8 cellular contexts compared by ENCODE assay signal in genomic region chr12:6827982-6828670, GRCh38. TPM values are rescaled to one million over a fixed set of nuclear protein-coding genes. Genes with fewer than 3 reads are reported as not detected.
A peak's percentile ranks its signal among the peaks of the same experiment; 100 is the strongest.
DNase-seq lines count a peak whose midpoint lies in the region; ATAC-seq and TF ChIP-seq lines count a peak whose summit lies in the region.

TSS of gene P3H3 (plus strand) at chr12:6828407. CDS start at chr12:6828441, 34 bp downstream.

- TF ChIP-seq POLR2A in Peyer's patch (IDR thresholded peaks at IDR 0.05): no peak

- H3K4me1 Mint-ChIP-seq in stimulated activated naive CD8-positive, alpha-beta T cell treated with anti-CD3 and anti-CD28 coated beads, Interleukin-15, Interleukin-2, amounts not matched to agents 100 ng/mL and 50 ng/mL, for 24 hours (ENCODE audit: low read depth): peaks cover 18% of the 10 kb centered on the region

- POLR2A ChIA-PET in AG04449 (lab: Yijun Ruan, JAX): interaction anchor here (1.4 to 4.6 kb wide), 9 partner anchors 13 to 104 kb away, joined by 3 to 25 read pairs (median 14); partner anchors contain the start of genes CDCA3, COPS7A, GNB3 and MLF2

- H3K4me3 ChIP-seq in AG04449 (ENCODE audit: low read depth, low read length) (peak within 1 kb of the TSS; percentile 91), Peyer's patch (peak within 1 kb of the TSS; percentile 62 to 87 (median 70)), coronary artery (peak within 1 kb of the TSS; percentile 92)

- H3K27ac ChIP-seq in Peyer's patch (peak within 1 kb of the TSS; percentile 64 to 77 (median 70)), coronary artery (peak within 1 kb of the TSS; percentile 85 to 94)

- no peak for DNase-seq in AG04449 (ENCODE audit: low read depth, low spot score)
- peak; percentile 53 for DNase-seq in H4 (ENCODE audit: low spot score)
- peak in 2 of 3 donors; percentile 48 to 63 for DNase-seq in Peyer's patch
- DNase-seq in coronary artery (ENCODE audit: low spot score): no peak
- no peak for DNase-seq in left lobe of liver (ENCODE audit: low spot score)

- no peaks in the 10 kb centered on the region for H3K36me3 Mint-ChIP-seq in stimulated activated naive CD8-positive, alpha-beta T cell treated with anti-CD3 and anti-CD28 coated beads, Interleukin-15, Interleukin-2, amounts not matched to agents 100 ng/mL and 50 ng/mL, for 24 hours (ENCODE audit: low read depth)

- CTCF ChIA-PET in AG04449 (lab: Yijun Ruan, JAX): interaction anchor here (0.8 to 17.9 kb wide), 12 partner anchors 6 to 208 kb away, joined by 3 to 316 read pairs (median 44); partner anchors contain the start of genes CDCA3, GNB3, MLF2 and PTMS

- TF ChIP-seq CTCF in AG04449 (IDR thresholded peaks at IDR 0.05; ENCODE audit: insufficient read depth, low read length, missing control alignments): no peak
- peak in 1 of 6 experiments; percentile 29 for TF ChIP-seq CTCF in Peyer's patch (IDR thresholded peaks at IDR 0.05)
- TF ChIP-seq CTCF in coronary artery (IDR thresholded peaks at IDR 0.05): no peak

- no peaks in the 10 kb centered on the region for H3K36me3 ChIP-seq in Peyer's patch

- H3K27me3 ChIP-seq in Peyer's patch: no peaks in the 10 kb centered on the region

- H3K27ac Mint-ChIP-seq in stimulated activated naive CD8-positive, alpha-beta T cell treated with anti-CD3 and anti-CD28 coated beads, Interleukin-15, Interleukin-2, amounts not matched to agents 100 ng/mL and 50 ng/mL, for 24 hours: peak within 1 kb of the TSS; percentile 71

- peak within 1 kb of the TSS; percentile 80 for H3K4me3 Mint-ChIP-seq in stimulated activated naive CD8-positive, alpha-beta T cell treated with anti-CD3 and anti-CD28 coated beads, Interleukin-15, Interleukin-2, amounts not matched to agents 100 ng/mL and 50 ng/mL, for 24 hours

- H3K9me3 Mint-ChIP-seq in stimulated activated naive CD8-positive, alpha-beta T cell treated with anti-CD3 and anti-CD28 coated beads, Interleukin-15, Interleukin-2, amounts not matched to agents 100 ng/mL and 50 ng/mL, for 24 hours: no peaks in the 10 kb centered on the region

- ATAC-seq in left lobe of liver: peak; percentile 45
- no peak for ATAC-seq in HG03520 (IDR thresholded peaks at IDR 0.05; ENCODE audit: unreplicated experiment)
- no peak for ATAC-seq in GM21786 (IDR thresholded peaks at IDR 0.05; ENCODE audit: unreplicated experiment)

- H3K4me1 ChIP-seq in Peyer's patch: peaks cover 0 to 22% (median 8%) of the 10 kb centered on the region in 4 donors

- peaks cover 65% of the 10 kb centered on the region for H3K27me3 Mint-ChIP-seq in stimulated activated naive CD8-positive, alpha-beta T cell treated with anti-CD3 and anti-CD28 coated beads, Interleukin-15, Interleukin-2, amounts not matched to agents 100 ng/mL and 50 ng/mL, for 24 hours

- no peaks in the 10 kb centered on the region for H3K9me3 ChIP-seq in Peyer's patch

RNA-seq across cellular contexts. Expression of gene P3H3, which starts in this region (rescaled TPM):
- 29.5 and 35.2 TPM in 2 replicates for total RNA-seq in H4 (2014; rRNA removed; shearing (Covaris generic))
- 10 to 100 TPM in 2 of 4 donors, 1 to 10 TPM in 2; 3.7 to 40.4 (median 8.7) TPM for total RNA-seq in Peyer's patch
- 1.4 TPM for total RNA-seq in left lobe of liver

Comparison
In these comparisons a context has a peak if more than half of its experiments do, and no peak if none do; other contexts are left out.
1. DNase-seq: peak in H4 (single experiment) and Peyer's patch (2 of 3); none in AG04449 (single experiment), coronary artery (single experiment) and left lobe of liver (single experiment).
2. Peak in every context shown above with its lines, with median percentiles within 50 percentile points of each other: H3K4me3 ChIP-seq.